13 cellular contexts compared by ENCODE assay signal in genomic region chr20:10622657-10623418, GRCh38. TPM values are rescaled to one million over a fixed set of nuclear protein-coding genes. Genes with fewer than 3 reads are reported as not detected.
DNase-seq lines count a peak whose midpoint lies in the region; ATAC-seq and TF ChIP-seq lines count a peak whose summit lies in the region.
"Had no signal": no experiment of that assay in that cellular context is flagged by ENCODE, and none has a peak within 500 bp of the region (broad histone marks: within the 10 kb centered on the region; RNA-seq: fewer than 3 reads in every experiment).

No MANE protein-coding gene starts in this region.

- peak; percentile 77 for ATAC-seq in SK-N-SH treated with all-trans-retinoic acid at 6 μM for 48 hours
- ATAC-seq in mucosa of descending colon = peak; percentile 35
- ATAC-seq: natural killer cell had no signal

- intact Hi-C loops in esophagus muscularis mucosa (cut with DNase I) (no loop called here), mucosa of descending colon (cut with DNase I, micrococcal nuclease) (no loop called here), tibial artery (cut with DNase I; ENCODE audit: low total_unique reads) (no loop called here)

- DNase-seq in esophagus muscularis mucosa (ENCODE audit: extremely low spot score) (no peak), mucosa of descending colon (no peak), tibial artery (peak; percentile 73 to 84), occipital lobe (lab: John Stamatoyannopoulos, UW) (no peak), NCI-H2227 treated with DMSO at 0.1 percent for 48 hours (lab: John Stamatoyannopoulos, UW) (no peak), HK-2 (ENCODE audit: unreplicated experiment) (no peak), NCI-H187 treated with DMSO at 0.1 percent for 48 hours (lab: John Stamatoyannopoulos, UW) (no peak)
- DNase-seq: activated CD4-positive, alpha-beta T cell treated with anti-CD3 and anti-CD28 coated beads, Interleukin-2, amount 10 ng/mL, durations not matched to agents 7 days and 5 days; activated naive CD8-positive, alpha-beta T cell treated with anti-CD3 and anti-CD28 coated beads, Interleukin-2, amount 10 ng/mL, durations not matched to agents 7 days and 5 days; H9; natural killer cell; NCI-H1092 treated with DMSO at 0.1 percent for 48 hours had no signal

- H3K4me1 ChIP-seq in esophagus muscularis mucosa (no peaks in the 10 kb centered on the region), mucosa of descending colon (ENCODE audit: low read depth) (peaks cover 10% of the 10 kb centered on the region), tibial artery (peaks cover 0 to 67% (median 14%) of the 10 kb centered on the region in 4 donors)

- no peaks in the 10 kb centered on the region for H3K27me3 ChIP-seq in esophagus muscularis mucosa
- no peaks in the 10 kb centered on the region for H3K27me3 ChIP-seq in tibial artery

- no peak for TF ChIP-seq CTCF in esophagus muscularis mucosa (IDR thresholded peaks at IDR 0.05)
- TF ChIP-seq CTCF in mucosa of descending colon (IDR thresholded peaks at IDR 0.05) = no peak
- TF ChIP-seq CTCF in tibial artery (IDR thresholded peaks at IDR 0.05) = no peak

- H3K27ac ChIP-seq in esophagus muscularis mucosa (replicated peaks in 1 of 4) (peak overlapping the region; percentile 33 to 66 (median 56)), tibial artery (peak overlapping the region; percentile 75 to 83)

- TF ChIP-seq EP300 in esophagus muscularis mucosa (IDR thresholded peaks at IDR 0.05) = no peak

- 58% methylated on average over 16 of the region's 16 CpGs for WGBS in esophagus muscularis mucosa

- TF ChIP-seq POLR2A in esophagus muscularis mucosa (IDR thresholded peaks at IDR 0.05; ENCODE audit: low read depth) = no peak

- H3K4me3 ChIP-seq in esophagus muscularis mucosa = peak overlapping the region in 3 of 4 donors; percentile 8 to 15 (median 8)
- no peak overlapping the region for H3K4me3 ChIP-seq in mucosa of descending colon
- H3K4me3 ChIP-seq in tibial artery = peak overlapping the region; percentile 36 to 39

- H3K9me3 ChIP-seq in esophagus muscularis mucosa (no peaks in the 10 kb centered on the region), mucosa of descending colon (no peaks in the 10 kb centered on the region), tibial artery (no peaks in the 10 kb centered on the region)

- no peaks in the 10 kb centered on the region for H3K36me3 ChIP-seq in esophagus muscularis mucosa
- no peaks in the 10 kb centered on the region for H3K36me3 ChIP-seq in mucosa of descending colon (ENCODE audit: low read depth)
- no peaks in the 10 kb centered on the region for H3K36me3 ChIP-seq in tibial artery

TF ChIP-seq in SK-N-SH treated with all-trans-retinoic acid at 6 μM for 48 hours, 23 proteins besides CTCF, POLR2A, EP300 and RAD21 (continues in another document):
- TF ChIP-seq ZFP30 (CRISPR knock-in tag; IDR thresholded peaks at IDR 0.05) (no peak), ZNF8 (CRISPR knock-in tag; IDR thresholded peaks at IDR 0.05) (no peak), CSRNP3 (CRISPR knock-in tag; IDR thresholded peaks at IDR 0.05) (no peak), ZC3H10 (CRISPR knock-in tag; IDR thresholded peaks at IDR 0.05) (no peak), CREB5 (CRISPR knock-in tag; IDR thresholded peaks at IDR 0.05; ENCODE audit: low read depth) (no peak), TSHZ2 (CRISPR knock-in tag; IDR thresholded peaks at IDR 0.05) (no peak), TCF4 (CRISPR knock-in tag; IDR thresholded peaks at IDR 0.05; ENCODE audit: borderline replicate concordance) (no peak), ISL1 (CRISPR knock-in tag; IDR thresholded peaks at IDR 0.05) (no peak), ZNF565 (CRISPR knock-in tag; conservative IDR thresholded peaks at IDR 0.05; ENCODE audit: low read depth) (no peak), OSR1 (CRISPR knock-in tag; IDR thresholded peaks at IDR 0.05) (no peak), ZNF70 (CRISPR knock-in tag; IDR thresholded peaks at IDR 0.05) (no peak), GLIS3 (CRISPR knock-in tag; IDR thresholded peaks at IDR 0.05) (no peak), POU6F1 (CRISPR knock-in tag; IDR thresholded peaks at IDR 0.05; ENCODE audit: borderline replicate concordance, low read depth) (no peak), RARB (CRISPR knock-in tag; IDR thresholded peaks at IDR 0.05) (no peak), TOX (CRISPR knock-in tag; IDR thresholded peaks at IDR 0.05; ENCODE audit: borderline replicate concordance) (no peak), ARNTL (CRISPR knock-in tag; IDR thresholded peaks at IDR 0.05; ENCODE audit: borderline replicate concordance, low read depth) (no peak), PATZ1 (CRISPR knock-in tag; IDR thresholded peaks at IDR 0.05; ENCODE audit: borderline replicate concordance) (no peak)

RNA-seq across cellular contexts. Expression of gene JAG1, which starts 51.0 kb away (rescaled TPM):
- total RNA-seq in esophagus muscularis mucosa = 10 to 100 TPM; 30.7 to 41.9 (median 36.3) TPM
- total RNA-seq in mucosa of descending colon = 100 to 1,000 TPM in 1 of 3 donors, 10 to 100 TPM in 2; 87.1 to 104 (median 94.4) TPM
- total RNA-seq in occipital lobe = 26.0 TPM

Comparison
In these comparisons a context has a peak if more than half of its experiments do, and no peak if none do; other contexts are left out.
1. DNase-seq: peak in tibial artery (2 of 2); none in esophagus muscularis mucosa (single experiment), mucosa of descending colon (0 of 3), occipital lobe (single experiment), NCI-H2227 treated with DMSO at 0.1 percent for 48 hours (single experiment), HK-2 (single experiment) and NCI-H187 treated with DMSO at 0.1 percent for 48 hours (single experiment).